9 cellular contexts compared by ENCODE assay signal in the genomic region with DNA sequence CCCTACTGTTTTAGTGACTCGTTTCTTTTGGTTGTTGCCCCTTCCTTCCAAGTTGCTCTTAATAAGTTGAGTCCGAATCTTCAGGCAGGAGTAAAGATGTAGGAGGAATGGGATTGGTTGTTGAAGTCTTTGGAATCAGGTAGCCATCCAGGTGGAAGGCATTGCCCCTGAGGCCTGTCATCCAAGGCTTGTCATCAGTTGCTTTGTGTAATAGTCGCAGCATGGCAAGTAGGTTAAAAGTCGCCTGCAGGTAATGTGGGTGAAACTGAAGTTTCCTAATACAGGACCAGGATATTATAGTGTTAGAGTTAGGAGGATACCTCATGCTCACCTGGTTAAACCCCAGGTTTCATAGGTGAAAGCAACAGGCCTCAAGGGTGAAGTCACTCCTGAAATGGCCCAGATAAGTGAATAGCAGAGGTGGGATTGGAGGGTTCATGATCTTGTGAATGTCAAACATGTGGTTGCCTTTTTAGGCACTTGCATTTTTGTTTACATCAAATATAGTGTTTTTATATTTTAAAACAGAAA. TPM values are rescaled to one million over a fixed set of nuclear protein-coding genes. Genes with fewer than 3 reads are reported as not detected.
DNase-seq lines count a peak whose midpoint lies in the region; FAIRE-seq and TF ChIP-seq lines count a peak whose summit lies in the region.
"Had no signal": no experiment of that assay in that cellular context is flagged by ENCODE, and none has a peak within 500 bp of the region (broad histone marks: within the 10 kb centered on the region; RNA-seq: fewer than 3 reads in every experiment).

No MANE protein-coding gene starts in this region.

- TF ChIP-seq EP300 in H1 (IDR thresholded peaks at IDR 0.05; ENCODE audit: borderline replicate concordance in 1 of 2, low read depth in 2 of 2, low read length in 2 of 2) (no peak), neural cell (conservative IDR thresholded peaks at IDR 0.05; ENCODE audit: poor library complexity, severe bottlenecking) (no peak)

- H2BK5ac ChIP-seq in H1 (ENCODE audit: low read depth, low read length) = no peak overlapping the region

- no peak overlapping the region for H3K18ac ChIP-seq in H1 (ENCODE audit: extremely low read depth, low read length)

- no peak overlapping the region for H3K23ac ChIP-seq in H1 (ENCODE audit: insufficient read length)

- no peaks in the 10 kb centered on the region for H3K9me3 ChIP-seq in BLaER1 treated with 17β-estradiol and CSF1 and Interleukin-3, amounts not matched to agents 10 nM and 100 nM (replicated peaks in 1 of 11)
- no peaks in the 10 kb centered on the region for H3K9me3 ChIP-seq in MM.1S (replicated peaks; ENCODE audit: insufficient read depth, low read length)
- H3K9me3 ChIP-seq in H1 (ENCODE audit: insufficient read depth in 2 of 2, low read depth in 1 of 2, low read length in 1 of 2) = no peaks in the 10 kb centered on the region
- H3K9me3 ChIP-seq in neural cell (ENCODE audit: low read length) = no peaks in the 10 kb centered on the region

- no peaks in the 10 kb centered on the region for H3K79me1 ChIP-seq in H1 (ENCODE audit: low read depth, low read length)

- no peak overlapping the region for H2BK15ac ChIP-seq in H1 (ENCODE audit: low read length)

- no peak overlapping the region for H3K14ac ChIP-seq in H1 (ENCODE audit: insufficient read length)

- H3K4me2 ChIP-seq in BLaER1 treated with 17β-estradiol and CSF1 and Interleukin-3, amounts not matched to agents 10 nM and 100 nM = peak overlapping the region; percentile 76 to 99 (median 93)
- H3K4me2 ChIP-seq in MM.1S (ENCODE audit: low read depth, low read length) (peak overlapping the region; percentile 85), H1 (ENCODE audit: insufficient read depth in 1 of 2, low read depth in 2 of 2, low read length in 2 of 2) (peak overlapping the region; percentile 77 to 91), neural cell (ENCODE audit: low read length) (peak overlapping the region; percentile 54)

- no peak overlapping the region for H3K56ac ChIP-seq in H1 (replicated peaks; ENCODE audit: insufficient read length, low read depth, low read length)

- POLR2A ChIA-PET in H1 (lab: Charles Lee; ENCODE audit: partially characterized antibody) = interaction anchor here (1.2 kb wide), 1 partner anchor 10 kb away, joined by 3 read pairs; no protein-coding TSS in a partner anchor

- H2AK5ac ChIP-seq in H1 (ENCODE audit: low read depth, low read length) = no peak overlapping the region

- no peaks in the 10 kb centered on the region for H3K23me2 ChIP-seq in H1 (ENCODE audit: low read depth, low read length)

- H3K27me3 ChIP-seq in BLaER1 treated with 17β-estradiol and CSF1 and Interleukin-3, amounts not matched to agents 10 nM and 100 nM = no peaks in the 10 kb centered on the region
- H3K27me3 ChIP-seq in MM.1S (replicated peaks; ENCODE audit: insufficient read depth, low read length) (no peaks in the 10 kb centered on the region), H1 (replicated peaks in 1 of 4; ENCODE audit: control insufficient read depth in 3 of 4, extremely low read depth in 1 of 4, insufficient read depth in 3 of 4, low read length in 3 of 4) (no peaks in the 10 kb centered on the region), neural cell (ENCODE audit: insufficient read depth, low read depth, low read length) (no peaks in the 10 kb centered on the region)

- H3K4me3 ChIP-seq in BLaER1 treated with 17β-estradiol and CSF1 and Interleukin-3, amounts not matched to agents 10 nM and 100 nM = peak overlapping the region; percentile 69 to 98 (median 80)
- peak overlapping the region; percentile 90 for H3K4me3 ChIP-seq in MM.1S (ENCODE audit: low read length)
- H3K4me3 ChIP-seq in H1 (ENCODE audit: extremely low read depth in 1 of 4, insufficient read depth in 2 of 4, low read depth in 3 of 4, low read length in 4 of 4) = peak overlapping the region; percentile 75 to 85 (median 78)
- peak overlapping the region; percentile 91 for H3K4me3 ChIP-seq in neural cell (ENCODE audit: low read length)

- peak overlapping the region in 8 of 11 experiments; percentile 78 to 94 (median 86); a peak in 13 of 22 replicates for H3K27ac ChIP-seq in BLaER1 treated with 17β-estradiol and CSF1 and Interleukin-3, amounts not matched to agents 10 nM and 100 nM
- no peak overlapping the region for H3K27ac ChIP-seq in MM.1S (ENCODE audit: low read length)
- no peak overlapping the region for H3K27ac ChIP-seq in H1 (ENCODE audit: low read depth, low read length)
- no peak overlapping the region for H3K27ac ChIP-seq in neural cell (ENCODE audit: low read length)

- no peak overlapping the region for H3K4ac ChIP-seq in H1 (replicated peaks; ENCODE audit: insufficient read length, low read depth, low read length)

- H4K20me1 ChIP-seq in BLaER1 treated with 17β-estradiol and CSF1 and Interleukin-3, amounts not matched to agents 10 nM and 100 nM = 0 out of 22 replicates have a peak, but pooled peaks cover 0 to 13% (median 0%) of the 10 kb centered on the region in 11 experiments
- H4K20me1 ChIP-seq in MM.1S (ENCODE audit: insufficient read depth, low read length) = no peaks in the 10 kb centered on the region
- no peaks in the 10 kb centered on the region for H4K20me1 ChIP-seq in H1 (replicated peaks in 1 of 2; ENCODE audit: control insufficient read depth in 1 of 2, insufficient read depth in 2 of 2, low read length in 2 of 2)
- no peaks in the 10 kb centered on the region for H4K20me1 ChIP-seq in neural cell (ENCODE audit: insufficient read depth)

- no peak overlapping the region for H4K5ac ChIP-seq in H1 (ENCODE audit: insufficient read length, low read depth, low read length)

- peaks cover 16 to 27% (median 19%) of the 10 kb centered on the region in 10 experiments for H3K4me1 ChIP-seq in BLaER1 treated with 17β-estradiol and CSF1 and Interleukin-3, amounts not matched to agents 10 nM and 100 nM
- H3K4me1 ChIP-seq in MM.1S (ENCODE audit: low read length) (peaks cover 7% of the 10 kb centered on the region), H1 (replicated peaks in 1 of 4; ENCODE audit: control insufficient read depth in 3 of 4, insufficient read depth in 4 of 4, low read length in 3 of 4) (peaks cover 2 to 7% (median 3%) of the 10 kb centered on the region in 4 experiments; a peak in 2 of 7 replicates)

- TF ChIP-seq POLR2A in H1 (IDR thresholded peaks at IDR 0.05; ENCODE audit: control extremely low read depth in 1 of 2, low read depth in 2 of 2, low read length in 2 of 2) = no peak

- H4K91ac ChIP-seq in H1 (replicated peaks; ENCODE audit: insufficient read length, low read length) = no peak overlapping the region

- H3K36me3 ChIP-seq in BLaER1 treated with 17β-estradiol and CSF1 and Interleukin-3, amounts not matched to agents 10 nM and 100 nM = peaks cover 14 to 36% (median 18%) of the 10 kb centered on the region in 11 experiments
- H3K36me3 ChIP-seq in MM.1S (replicated peaks; ENCODE audit: insufficient read depth, low read length) = no peaks in the 10 kb centered on the region
- H3K36me3 ChIP-seq in H1 (ENCODE audit: control insufficient read depth in 2 of 4, insufficient read depth in 4 of 4, low read length in 3 of 4) = no peaks in the 10 kb centered on the region
- H3K36me3 ChIP-seq in neural cell (ENCODE audit: insufficient read depth, low read length) = no peaks in the 10 kb centered on the region

- no peak overlapping the region for H2BK120ac ChIP-seq in H1 (replicated peaks; ENCODE audit: low read depth, low read length)

- peaks cover 9% of the 10 kb centered on the region; the same call in 1 of the 2 replicates for H3K79me2 ChIP-seq in MM.1S (ENCODE audit: low read length)
- H3K79me2 ChIP-seq in H1 (ENCODE audit: control insufficient read depth in 1 of 2, insufficient read depth in 2 of 2, low read length in 2 of 2) = peaks cover 0 to 3% of the 10 kb centered on the region in 2 experiments; a peak in 1 of 4 replicates
- H3K79me2 ChIP-seq in neural cell (replicated peaks; ENCODE audit: insufficient read depth, low read length) = peaks cover 6% of the 10 kb centered on the region

- no peak for FAIRE-seq in H1 (lab: Jason Lieb, UNC)

- H3F3A ChIP-seq in MM.1S (ENCODE audit: insufficient read depth, low read length) (no peaks in the 10 kb centered on the region), neural cell (ENCODE audit: insufficient read depth, low read length, poor library complexity, severe bottlenecking) (no peaks in the 10 kb centered on the region)

- no peak for TF ChIP-seq RAD21 in H1 (IDR thresholded peaks at IDR 0.05 in 1 of 2, conservative IDR thresholded peaks at IDR 0.05 in 1 of 2; ENCODE audit: low read depth in 2 of 2, low read length in 2 of 2)
- no peak for TF ChIP-seq RAD21 in neural cell (conservative IDR thresholded peaks at IDR 0.05)

- no peaks in the 10 kb centered on the region for H3K9me2 ChIP-seq in MM.1S (replicated peaks; ENCODE audit: insufficient read depth, low read length)
- no peaks in the 10 kb centered on the region for H3K9me2 ChIP-seq in neural cell (ENCODE audit: insufficient read depth, low read length)

- no peak for TF ChIP-seq CTCF in MM.1S (IDR thresholded peaks at IDR 0.05; ENCODE audit: low read length)
- no peak for TF ChIP-seq CTCF in H1 (IDR thresholded peaks at IDR 0.05; ENCODE audit: control extremely low read depth in 1 of 3, insufficient read depth in 1 of 3, low read depth in 1 of 3, low read length in 3 of 3)
- TF ChIP-seq CTCF in neural cell (IDR thresholded peaks at IDR 0.05; ENCODE audit: poor library complexity, severe bottlenecking) = no peak

- H2BK12ac ChIP-seq in H1 (ENCODE audit: low read depth, low read length) = no peak overlapping the region

- H3K9ac ChIP-seq in BLaER1 treated with 17β-estradiol and CSF1 and Interleukin-3, amounts not matched to agents 10 nM and 100 nM = peak overlapping the region; percentile 80 to 93 (median 89)
- H3K9ac ChIP-seq in MM.1S (ENCODE audit: low read length) (no peak overlapping the region), H1 (replicated peaks in 1 of 4; ENCODE audit: extremely low read depth in 1 of 4, low read depth in 3 of 4, low read length in 3 of 4) (no peak overlapping the region), neural cell (ENCODE audit: low read length) (no peak overlapping the region)

- CTCF ChIA-PET in H1 (lab: Charles Lee; ENCODE audit: partially characterized antibody) = interaction anchor here (0.9 to 1.9 kb wide), 7 partner anchors 12 to 218 kb away, joined by 3 to 13 read pairs (median 4); no protein-coding TSS in a partner anchor

- H2BK20ac ChIP-seq in H1 (ENCODE audit: low read length) = no peak overlapping the region

- no peak for DNase-seq in MM.1S
- DNase-seq in H1 (ENCODE audit: low read depth in 1 of 2, low spot score in 2 of 2) = no peak
- DNase-seq in NOMO-1 treated with DMSO at 0.1 percent for 48 hours (lab: John Stamatoyannopoulos, UW; ENCODE audit: unreplicated experiment) = no peak
- DNase-seq in stimulated activated CD4-positive, alpha-beta T cell treated with anti-CD3 and anti-CD28 coated beads, Interleukin-15, amount 100 ng/mL, for 24 hours = no peak
- no peak for DNase-seq in NCI-H2196 treated with DMSO at 0.1 percent for 48 hours (lab: John Stamatoyannopoulos, UW; ENCODE audit: unreplicated experiment)
- DNase-seq in stimulated activated CD4-positive, alpha-beta T cell treated with anti-CD3 and anti-CD28 coated beads, Interleukin-4, amount 100 ng/mL, for 24 hours = no peak
- DNase-seq: NCI-H748 treated with DMSO at 0.1 percent for 48 hours had no signal

- 75% methylated on average over 4 of the region's 4 CpGs; no CpG with 5 or more reads in 1 of the 2 experiments for WGBS in H1 (ENCODE audit: extremely low coverage in 1 of 2, insufficient coverage in 1 of 2, insufficient read length in 1 of 2, insufficient replicate concordance in 2 of 2, low coverage in 1 of 2, low lambda C conversion rate in 2 of 2, missing lambda C conversion rate in 1 of 2), 2 experiments

- no peak overlapping the region for H4K8ac ChIP-seq in H1 (ENCODE audit: extremely low read depth, insufficient read depth, low read length)

- H2AFZ ChIP-seq in MM.1S (ENCODE audit: low read length) (0 out of 2 replicates have a peak overlapping the region, but pooled peaks have one; percentile 99), H1 (ENCODE audit: low read length) (peak overlapping the region; percentile 93; the same call in 1 of the 2 replicates), neural cell (ENCODE audit: low read depth, low read length) (no peak overlapping the region)

RNA-seq across cellular contexts. Expression of gene PCTP, which starts 0.9 kb away (rescaled TPM):
- 12.5 and 14.6 TPM in 2 replicates for total RNA-seq in H1 (2021; fragmentation: NEBNext Ultra II Directional; extraction: Animal tissue kit (Norgen Biotek cat#: 25700))
- 11.2 and 14.1 TPM in 2 replicates for polyA plus RNA-seq in H1 (2011; rRNA removed)
- polyA plus RNA-seq in H1 (2011; cell fraction: cytosol; rRNA removed) = 16.4 TPM
- polyA plus RNA-seq in H1 (2011; cell fraction: nucleus; rRNA removed) = 6.6 TPM
- 12.1 to 14.9 TPM (median 13.5 TPM) in 4 replicates for polyA plus RNA-seq in H1 (2012, experiment 1 of 2)
- 4.3 TPM for polyA plus RNA-seq in H1 (2012, experiment 2 of 2)
- 9.5 TPM for polyA plus RNA-seq in H1 (2013, experiment 1 of 2)
- polyA plus RNA-seq in H1 (2013, experiment 2 of 2) = 10.3 TPM
- 13.9 and 16.4 TPM in 2 replicates for polyA minus RNA-seq in H1 (2011; rRNA and poly(A)+ RNA removed)
- 8.1 TPM for polyA minus RNA-seq in H1 (2011; cell fraction: cytosol; rRNA and poly(A)+ RNA removed)
- polyA minus RNA-seq in H1 (2011; cell fraction: nucleus; rRNA and poly(A)+ RNA removed) = 11.6 TPM
- 3.9 and 6.4 TPM in 2 replicates for polyA plus RNA-seq in neural cell
- polyA minus RNA-seq in neural cell = 3.2 and 6.6 TPM in 2 replicates

RNA-seq across cellular contexts. Expression of gene TMEM100, which starts 29.1 kb away (rescaled TPM):
- total RNA-seq in H1 (2021; fragmentation: NEBNext Ultra II Directional; extraction: Animal tissue kit (Norgen Biotek cat#: 25700)) = 0.48 and 1.1 TPM in 2 replicates
- 0.25 and 0.36 TPM in 2 replicates for polyA plus RNA-seq in H1 (2011; rRNA removed)
- 0.23 TPM for polyA plus RNA-seq in H1 (2011; cell fraction: cytosol; rRNA removed)
- polyA plus RNA-seq in H1 (2011; cell fraction: nucleus; rRNA removed) = 0.19 TPM
- 0.31 to 1.1 TPM (median 0.55 TPM) in 4 replicates for polyA plus RNA-seq in H1 (2012, experiment 1 of 2)
- 0.09 TPM for polyA plus RNA-seq in H1 (2012, experiment 2 of 2)
- polyA plus RNA-seq in H1 (2013, experiment 1 of 2) = 0.47 TPM
- 0.55 TPM for polyA plus RNA-seq in H1 (2013, experiment 2 of 2)
- 0.56 and 1.1 TPM in 2 replicates for polyA minus RNA-seq in H1 (2011; rRNA and poly(A)+ RNA removed)
- not detected for polyA minus RNA-seq in H1 (2011; cell fraction: cytosol; rRNA and poly(A)+ RNA removed)
- 1.4 TPM for polyA minus RNA-seq in H1 (2011; cell fraction: nucleus; rRNA and poly(A)+ RNA removed)
- polyA plus RNA-seq in neural cell = not detected in 2 replicates
- polyA minus RNA-seq in neural cell = not detected in 2 replicates

Comparison
In these comparisons a context has a peak if more than half of its experiments do, and no peak if none do; other contexts are left out.
1. H3K27ac ChIP-seq: peak in BLaER1 treated with 17β-estradiol and CSF1 and Interleukin-3, amounts not matched to agents 10 nM and 100 nM (8 of 11); none in MM.1S (single experiment), H1 (single experiment) and neural cell (single experiment).
2. H3K9ac ChIP-seq: peak in BLaER1 treated with 17β-estradiol and CSF1 and Interleukin-3, amounts not matched to agents 10 nM and 100 nM (11 of 11); none in MM.1S (single experiment), H1 (0 of 4) and neural cell (single experiment).
3. Peak in every context shown above with its lines, with median percentiles within 50 percentile points of each other: H3K4me2 ChIP-seq and H3K4me3 ChIP-seq.